11 cellular contexts compared by ENCODE assay signal in genomic region chr1:44676484-44677200, GRCh38. TPM values are rescaled to one million over a fixed set of nuclear protein-coding genes. Genes with fewer than 3 reads are reported as not detected.
DNase-seq lines count a peak whose midpoint lies in the region; ATAC-seq and TF ChIP-seq lines count a peak whose summit lies in the region.
"Had no signal": no experiment of that assay in that cellular context is flagged by ENCODE, and none has a peak within 500 bp of the region (broad histone marks: within the 10 kb centered on the region; RNA-seq: fewer than 3 reads in every experiment).

No MANE protein-coding gene starts in this region.

- no peak for TF ChIP-seq POLR2A in suprapubic skin (IDR thresholded peaks at IDR 0.05)

- H2AFZ ChIP-seq in PC-9: no peak overlapping the region

- CTCF ChIA-PET in PC-9 (lab: Charles Lee): interaction anchor here (0.6 kb wide), 1 partner anchor 151 kb away, joined by 3 read pairs; no protein-coding TSS in a partner anchor

- DNase-seq in NCI-H2107 treated with DMSO at 0.1 percent for 48 hours (lab: John Stamatoyannopoulos, UW; ENCODE audit: unreplicated experiment): peak; percentile 27
- no peak for DNase-seq in NCI-H2107 (lab: John Stamatoyannopoulos, UW)
- peak; percentile 43 to 95 for DNase-seq in PC-9
- peak; percentile 78 for DNase-seq in fibroblast of peridontal ligament (ENCODE audit: extremely low read depth)
- DNase-seq in suprapubic skin (ENCODE audit: low spot score in 2 of 2): no peak
- no peak for DNase-seq in COLO829 (ENCODE audit: low spot score)
- no peak for DNase-seq in activated CD4-positive, alpha-beta T cell treated with anti-CD3 and anti-CD28 coated beads for 4 hours
- DNase-seq: activated T-cell treated with anti-CD3 and anti-CD28 coated beads, Interleukin-2, amount 50 U/mL, for 72 hours; testis had no signal

- H3K79me2 ChIP-seq in PC-9 (ENCODE audit: low read depth): peaks cover 20% of the 10 kb centered on the region

- POLR2A ChIA-PET in PC-9 (lab: Charles Lee; ENCODE audit: unreplicated experiment): no interaction called here

- TF ChIP-seq EP300 in suprapubic skin (IDR thresholded peaks at IDR 0.05): no peak

- H3K4me3 ChIP-seq in PC-9: no peak overlapping the region; the same call in 1 of the 2 replicates
- H3K4me3 ChIP-seq in suprapubic skin: no peak overlapping the region
- H3K4me3 ChIP-seq: prostate gland, testis had no signal

- H3K36me3 ChIP-seq in PC-9 (ENCODE audit: low read depth) (no peaks in the 10 kb centered on the region), suprapubic skin (no peaks in the 10 kb centered on the region)
- H3K36me3 ChIP-seq: prostate gland had no signal

- H3K4me1 ChIP-seq in PC-9 (replicated peaks; ENCODE audit: insufficient read depth): peaks cover 54% of the 10 kb centered on the region
- H3K4me1 ChIP-seq in suprapubic skin: peaks cover 47% of the 10 kb centered on the region

- no peak for TF ChIP-seq CTCF in PC-9 (conservative IDR thresholded peaks at IDR 0.05)
- no peak for TF ChIP-seq CTCF in suprapubic skin (IDR thresholded peaks at IDR 0.05)

- no peaks in the 10 kb centered on the region; the same call in 1 of the 2 replicates for H3K9me2 ChIP-seq in PC-9 (ENCODE audit: insufficient read depth)

- peaks cover 54% of the 10 kb centered on the region for H3F3A ChIP-seq in PC-9 (ENCODE audit: insufficient read depth, low read depth)

- intact Hi-C loops in PC-9 (cut with micrococcal nuclease; ENCODE audit: unreplicated experiment): loop anchor here (10.0 kb wide), 1 partner anchor 1008 kb away; the partner anchor contains the start of genes GPBP1L1 and TMEM69

- H4K20me1 ChIP-seq in PC-9 (ENCODE audit: insufficient read depth): no peaks in the 10 kb centered on the region

- H3K9me3 ChIP-seq in PC-9 (ENCODE audit: insufficient read depth, low read depth) (no peaks in the 10 kb centered on the region), suprapubic skin (no peaks in the 10 kb centered on the region)
- H3K9me3 ChIP-seq: prostate gland, testis had no signal

- 76% methylated on average over 5 of the region's 5 CpGs for WGBS in suprapubic skin

- H3K27ac ChIP-seq in PC-9 (peak overlapping the region; percentile 89), suprapubic skin (peak overlapping the region; percentile 56)
- H3K27ac ChIP-seq: prostate gland, testis had no signal

- no peaks in the 10 kb centered on the region for H3K27me3 ChIP-seq in PC-9 (ENCODE audit: insufficient read depth, low read depth)
- H3K27me3 ChIP-seq in suprapubic skin: no peaks in the 10 kb centered on the region
- H3K27me3 ChIP-seq: testis had no signal

- peak overlapping the region; percentile 83 for H3K4me2 ChIP-seq in PC-9

- no peak for ATAC-seq in GM21529 (IDR thresholded peaks at IDR 0.05; ENCODE audit: unreplicated experiment)
- ATAC-seq: activated T-cell treated with anti-CD3 and anti-CD28 coated beads, Interleukin-2, amount 50 U/mL, for 72 hours had no signal

- no TSS peak for BruUV-seq in PC-9 (replicated peaks; lab: Mats Ljungman, UMichigan)

RNA-seq across cellular contexts. Expression of gene ARMH1, which starts 2.1 kb away (rescaled TPM):
- total RNA-seq in PC-9 (2021) (16.3 and 16.9 TPM in 2 replicates), suprapubic skin (1 to 10 TPM in 3 of 4 donors, under 1 TPM in 1; 0.80 to 5.0 (median 1.4) TPM)

RNA-seq across cellular contexts. Expression of gene TMEM53, which starts 2.4 kb away (rescaled TPM):
- total RNA-seq in PC-9 (2021) (33.2 and 36.1 TPM in 2 replicates), suprapubic skin (1 to 10 TPM; 2.3 to 9.9 (median 4.3) TPM)

RNA-seq across cellular contexts. Expression of gene RNU5D-1, which starts 54.3 kb away (rescaled TPM):
- total RNA-seq in PC-9 (2021): not detected in 2 replicates
- total RNA-seq in suprapubic skin: not detected
- total RNA-seq: activated T-cell treated with anti-CD3 and anti-CD28 coated beads, Interleukin-2, amount 50 U/mL, for 72 hours; prostate gland; testis had no signal

Comparison
In these comparisons a context has a peak if more than half of its experiments do, and no peak if none do; other contexts are left out.
1. DNase-seq: peak in NCI-H2107 treated with DMSO at 0.1 percent for 48 hours (single experiment), PC-9 (2 of 2) and fibroblast of peridontal ligament (single experiment); none in NCI-H2107 (single experiment), suprapubic skin (0 of 2), COLO829 (single experiment) and activated CD4-positive, alpha-beta T cell treated with anti-CD3 and anti-CD28 coated beads for 4 hours (0 of 2).